In genomic region chr1:6044481-6045109, GRCh38 we compare ENCODE assay signal across 2 cellular contexts.
TF ChIP-seq lines count a peak whose summit lies in the region.

No MANE protein-coding gene starts in this region.

TF ChIP-seq in HepG2, 621 proteins besides CTCF, POLR2A, EP300 and RAD21:
- TF ChIP-seq IRF2 (CRISPR knock-in tag; IDR thresholded peaks at IDR 0.05) = no peak
- TF ChIP-seq ZFP91 (CRISPR knock-in tag; IDR thresholded peaks at IDR 0.05; ENCODE audit: borderline replicate concordance) = no peak
- TF ChIP-seq REXO4 (CRISPR knock-in tag; IDR thresholded peaks at IDR 0.05; ENCODE audit: borderline replicate concordance) = no peak
- TF ChIP-seq NFKBIZ (CRISPR knock-in tag; IDR thresholded peaks at IDR 0.05) = no peak
- no peak for TF ChIP-seq HNRNPH1 (optimal IDR thresholded peaks at IDR 0.05; ENCODE audit: low read depth, low read length)
- no peak for TF ChIP-seq TGIF2 (CRISPR knock-in tag; IDR thresholded peaks at IDR 0.05)
- TF ChIP-seq CAMTA2 (CRISPR knock-in tag; IDR thresholded peaks at IDR 0.05; ENCODE audit: borderline replicate concordance) = no peak
- no peak for TF ChIP-seq ZNF121 (CRISPR knock-in tag; IDR thresholded peaks at IDR 0.05)
- TF ChIP-seq BRCA1 (CRISPR knock-in tag; IDR thresholded peaks at IDR 0.05) = no peak
- no peak for TF ChIP-seq PRDM4 (CRISPR knock-in tag; IDR thresholded peaks at IDR 0.05; ENCODE audit: borderline replicate concordance)
- no peak for TF ChIP-seq ZBTB38 (CRISPR knock-in tag; IDR thresholded peaks at IDR 0.05)
- no peak for TF ChIP-seq NFIB (CRISPR knock-in tag; IDR thresholded peaks at IDR 0.05; ENCODE audit: borderline replicate concordance)
- TF ChIP-seq IRX3 (CRISPR knock-in tag; IDR thresholded peaks at IDR 0.05; ENCODE audit: borderline replicate concordance, low read depth) = no peak
- no peak for TF ChIP-seq SAFB2 (CRISPR knock-in tag; IDR thresholded peaks at IDR 0.05; ENCODE audit: borderline replicate concordance, low read depth)
- TF ChIP-seq EHMT2 (IDR thresholded peaks at IDR 0.05; ENCODE audit: borderline replicate concordance, low read depth, low read length) = no peak
- TF ChIP-seq TRAFD1 (CRISPR knock-in tag; IDR thresholded peaks at IDR 0.05; ENCODE audit: borderline replicate concordance) = no peak
- no peak for TF ChIP-seq HES4 (CRISPR knock-in tag; IDR thresholded peaks at IDR 0.05; ENCODE audit: borderline replicate concordance)

TF ChIP-seq in H1, 55 proteins besides CTCF, POLR2A, EP300 and RAD21:
- TF ChIP-seq RFX5 (IDR thresholded peaks at IDR 0.05; ENCODE audit: borderline replicate concordance, low read depth, low read length) (no peak), JUN (IDR thresholded peaks at IDR 0.05; ENCODE audit: low read depth, low read length) (no peak), NANOG (IDR thresholded peaks at IDR 0.05; ENCODE audit: insufficient read depth, low read depth, low read length, poor library complexity, severe bottlenecking) (no peak), TEAD4 (IDR thresholded peaks at IDR 0.05; ENCODE audit: low read depth, low read length) (no peak), KDM5A (IDR thresholded peaks at IDR 0.05; ENCODE audit: low read length) (no peak), CBX8 (IDR thresholded peaks at IDR 0.05; ENCODE audit: borderline replicate concordance, low read depth, low read length) (no peak), BRCA1 (IDR thresholded peaks at IDR 0.05; ENCODE audit: low read depth, low read length) (no peak), GTF2F1 (IDR thresholded peaks at IDR 0.05; ENCODE audit: borderline replicate concordance, low read depth, low read length) (no peak), ZNF274 (IDR thresholded peaks at IDR 0.05; ENCODE audit: borderline replicate concordance, extremely low read depth, low read length) (no peak)
